In the genomic region with DNA sequence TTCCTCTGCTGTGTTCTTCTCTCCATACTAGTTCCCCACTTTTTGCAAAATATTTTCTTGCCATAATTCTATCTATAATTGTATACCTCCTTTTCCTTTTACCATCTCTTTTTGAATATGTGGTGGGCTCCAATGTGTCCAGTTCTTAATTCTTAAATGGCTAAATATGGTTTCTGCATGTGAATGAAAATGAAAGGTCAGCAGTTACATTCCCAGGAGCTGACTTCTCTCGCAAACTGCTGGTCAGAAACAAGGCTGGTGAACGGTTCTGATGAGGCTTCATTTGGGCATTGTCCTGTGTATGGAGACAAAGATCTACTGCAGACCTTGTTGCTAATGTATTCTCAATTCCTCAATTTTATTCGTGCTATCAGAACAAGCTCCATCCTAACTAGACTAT, we compare ENCODE assay signal across 7 cellular contexts.
"Had no signal": no experiment of that assay in that cellular context is flagged by ENCODE, and none has a peak within 500 bp of the region (broad histone marks: within the 10 kb centered on the region; RNA-seq: fewer than 3 reads in every experiment).

No MANE protein-coding gene starts in this region.

- H3K9ac ChIP-seq: KMS-11 had no signal

- H3K4me2 ChIP-seq: GM23338, KMS-11 had no signal

- DNase-seq: H9, HCEC 1CT, KBM-7 had no signal

- H3K4me3 ChIP-seq: GM23338 had no signal

- ATAC-seq: GM23338 had no signal

- H3K27ac ChIP-seq: KMS-11 had no signal

- H2AFZ ChIP-seq: GM23338 had no signal

- FAIRE-seq: H1, HTR-8/SVneo had no signal
